ENCODE assay signal across 14 cellular contexts in genomic region chr1:2791027-2791760, GRCh38.
"Had no signal": no experiment of that assay in that cellular context is flagged by ENCODE, and none has a peak within 500 bp of the region (broad histone marks: within the 10 kb centered on the region; RNA-seq: fewer than 3 reads in every experiment).

No MANE protein-coding gene starts in this region.

- H3K4me1 ChIP-seq: right lobe of liver had no signal

- DNase-seq: activated B cell treated with CpG ODN at 0.5 μM for 24 hours; activated CD4-positive, alpha-beta memory T cell treated with anti-CD3 and anti-CD28 coated beads for 36 hours; activated CD4-positive, alpha-beta T cell treated with anti-CD3 and anti-CD28 coated beads for 48 hours; activated gamma-delta T cell treated with Interleukin-2 at 50 U/mL for 16 hours; mammary epithelial cell; stimulated activated CD4-positive, alpha-beta T cell treated with anti-CD3 and anti-CD28 coated beads, Interleukin-2, amount 100 ng/mL, for 48 hours; stimulated activated CD8-positive, alpha-beta memory T cell treated with anti-CD3 and anti-CD28 coated beads, Interleukin-4, amount 100 ng/mL, for 48 hours; stimulated activated naive B cell treated with anti-CD40 and anti-IgM and Interleukin-4, amounts not matched to agents 10 μg/mL and 1 μg/mL and 100 μg/mL, for 72 hours; T-helper 9 cell had no signal

- H3K36me3 ChIP-seq: neutrophil, right lobe of liver, thoracic aorta had no signal

- ATAC-seq: left lobe of liver; right lobe of liver; stimulated activated naive B cell treated with anti-CD40 and anti-IgM and Interleukin-4, amounts not matched to agents 10 μg/mL and 1 μg/mL and 100 μg/mL, for 72 hours had no signal

- H3K27ac ChIP-seq: neutrophil, right lobe of liver, thoracic aorta had no signal

- H3K27me3 ChIP-seq: right lobe of liver had no signal

- H3K4me3 ChIP-seq: right lobe of liver, smooth muscle cell, thoracic aorta had no signal
